26 cellular contexts compared by ENCODE assay signal in the genomic region with DNA sequence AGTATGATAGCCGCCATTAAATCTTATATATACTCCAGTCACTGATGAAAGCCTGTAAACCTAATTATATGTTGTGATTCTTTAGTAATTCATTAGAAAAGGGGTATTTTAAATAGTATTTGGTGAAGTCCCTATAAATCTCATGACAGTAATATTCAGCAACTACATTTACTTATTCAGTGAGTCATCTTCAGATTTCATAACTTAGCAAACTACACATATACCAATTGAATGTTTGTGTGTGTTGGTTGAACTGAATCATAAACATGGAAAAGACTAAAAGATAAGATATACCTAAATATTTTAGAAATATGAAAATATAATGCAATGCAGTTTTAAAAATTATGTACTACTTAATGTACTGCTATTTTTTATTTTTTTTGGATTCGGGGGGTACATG.
A peak's percentile ranks its signal among the peaks of the same experiment; 100 is the strongest.
DNase-seq lines count a peak whose midpoint lies in the region; ATAC-seq, FAIRE-seq and TF ChIP-seq lines count a peak whose summit lies in the region.
"Had no signal": no experiment of that assay in that cellular context is flagged by ENCODE, and none has a peak within 500 bp of the region (broad histone marks: within the 10 kb centered on the region; RNA-seq: fewer than 3 reads in every experiment).

No MANE protein-coding gene starts in this region.

- no peak for TF ChIP-seq CTCF in IMR-90 (conservative IDR thresholded peaks at IDR 0.05; ENCODE audit: low read depth, low read length)
- TF ChIP-seq CTCF in PC-3 (conservative IDR thresholded peaks at IDR 0.05; ENCODE audit: low read depth, low read length): no peak
- TF ChIP-seq CTCF in bronchial epithelial cell (IDR thresholded peaks at IDR 0.05; ENCODE audit: insufficient read depth, low read length, severe bottlenecking): no peak
- TF ChIP-seq CTCF in Calu3 (IDR thresholded peaks at IDR 0.05; ENCODE audit: unreplicated experiment): no peak

- intact Hi-C loops in IMR-90 (cut with micrococcal nuclease): no loop called here
- intact Hi-C loops in PC-3 (cut with micrococcal nuclease): no loop called here
- intact Hi-C loops in Calu3 (cut with micrococcal nuclease; ENCODE audit: unreplicated experiment): no loop called here

- no peak overlapping the region for H3K23ac ChIP-seq in IMR-90 (ENCODE audit: low read depth, low read length)

- H2BK5ac ChIP-seq in IMR-90 (ENCODE audit: low read depth, low read length, poor library complexity, severe bottlenecking): no peak overlapping the region

- BruUV-seq in IMR-90 (replicated peaks; lab: Mats Ljungman, UMichigan): no TSS peak
- BruUV-seq in PC-3 (replicated peaks; lab: Mats Ljungman, UMichigan): no TSS peak
- BruUV-seq in Calu3 (replicated peaks; lab: Mats Ljungman, UMichigan): no TSS peak

- no peaks in the 10 kb centered on the region for H4K20me1 ChIP-seq in IMR-90 (ENCODE audit: insufficient read depth, low read length)
- no peaks in the 10 kb centered on the region for H4K20me1 ChIP-seq in PC-3 (ENCODE audit: low read length)

- in situ Hi-C loops in IMR-90 (cut with MboI; ENCODE audit: low sequenced_read_pairs): no loop called here

- H3K56ac ChIP-seq in IMR-90 (ENCODE audit: extremely low read depth, insufficient read depth, low read length): no peak overlapping the region

- TF ChIP-seq RAD21 in IMR-90 (IDR thresholded peaks at IDR 0.05; ENCODE audit: low read length): no peak

- ATAC-seq in IMR-90 (ENCODE audit: low read depth) (peak; percentile 42; the same call in 1 of the 2 replicates), PC-3 (peak; percentile 62), HG03045 (IDR thresholded peaks at IDR 0.05; ENCODE audit: unreplicated experiment) (no peak), GM18873 (IDR thresholded peaks at IDR 0.05; ENCODE audit: low FRiP score, unreplicated experiment) (no peak)
- ATAC-seq: CD8-positive, alpha-beta T cell; GM23338; Panc1; SK-N-SH treated with all-trans-retinoic acid at 6 μM for 48 hours had no signal

- H3K18ac ChIP-seq in IMR-90 (ENCODE audit: low read depth, low read length): no peak overlapping the region

- no peak overlapping the region for H3K27ac ChIP-seq in IMR-90 (ENCODE audit: insufficient read depth, low read length)
- no peak overlapping the region for H3K27ac ChIP-seq in PC-3 (ENCODE audit: low read length)
- H3K27ac ChIP-seq: C4-2B, SJCRH30 had no signal

- WGBS in IMR-90 (ENCODE audit: extremely low coverage in 2 of 2, insufficient read length in 1 of 2), 2 experiments: no CpG with 5 or more reads among the region's 2 CpGs

- H4K8ac ChIP-seq in IMR-90 (ENCODE audit: low read depth in 2 of 2, low read length in 2 of 2): no peak overlapping the region

- no peaks in the 10 kb centered on the region for H3K4me1 Mint-ChIP-seq in Calu3 (ENCODE audit: low read depth, unreplicated experiment)
- H3K4me1 Mint-ChIP-seq: B cell, GM23338, H9 had no signal

- H3K4me3 Mint-ChIP-seq in Calu3 (ENCODE audit: low read depth, unreplicated experiment): no peak overlapping the region
- H3K4me3 Mint-ChIP-seq: B cell; CD8-positive, alpha-beta T cell; GM23338; H9; HFFc6 had no signal

- no peaks in the 10 kb centered on the region for H3K9me1 ChIP-seq in IMR-90 (ENCODE audit: insufficient read depth, low read length)

- H3K14ac ChIP-seq in IMR-90 (replicated peaks; ENCODE audit: low read depth, low read length): no peak overlapping the region

- H3K9me3 ChIP-seq in IMR-90 (ENCODE audit: control insufficient read depth, insufficient read depth, low read length) (no peaks in the 10 kb centered on the region), PC-3 (ENCODE audit: low read length) (no peaks in the 10 kb centered on the region)
- H3K9me3 ChIP-seq: Caco-2, SJCRH30 had no signal

- H2AFZ ChIP-seq in IMR-90 (replicated peaks; ENCODE audit: low read length, poor library complexity) (no peak overlapping the region), PC-3 (ENCODE audit: low read length) (no peak overlapping the region)
- H2AFZ ChIP-seq: GM23338 had no signal

- H3K4me2 ChIP-seq in IMR-90 (ENCODE audit: low read depth, low read length) (no peak overlapping the region), PC-3 (ENCODE audit: low read length) (no peak overlapping the region)
- H3K4me2 ChIP-seq: GM23338 had no signal

- no peak overlapping the region for H3K4ac ChIP-seq in IMR-90 (ENCODE audit: low read depth, low read length)

- H4K91ac ChIP-seq in IMR-90 (ENCODE audit: insufficient read depth, low read depth, low read length): no peak overlapping the region

- CTCF ChIA-PET in IMR-90 (lab: Yijun Ruan, JAX): no interaction called here
- CTCF ChIA-PET in PC-3 (lab: Charles Lee): no interaction called here
- CTCF ChIA-PET in Calu3 (lab: Charles Lee): no interaction called here

- no peak overlapping the region for H2BK15ac ChIP-seq in IMR-90 (ENCODE audit: low read depth, low read length)

- DNase-seq in IMR-90: peak; percentile 24
- DNase-seq in PC-3: peak; percentile 26
- DNase-seq in bronchial epithelial cell (ENCODE audit: low read depth): peak; percentile 85
- DNase-seq in iris pigment epithelial cell (ENCODE audit: low read depth): peak; percentile 41
- DNase-seq in Calu3: no peak
- no peak for DNase-seq in DMS79 (lab: John Stamatoyannopoulos, UW)
- DNase-seq: Caco-2; CD8-positive, alpha-beta T cell; DMS 273 treated with DMSO at 0.1 percent for 48 hours; DMS79 treated with DMSO at 0.1 percent for 48 hours; H9; HFFc6; NCI-H1417; NCI-H1694; NCI-H2029 treated with DMSO at 0.1 percent for 48 hours; NCI-H2227 treated with DMSO at 0.1 percent for 48 hours; NCI-H510A; NCI-H69; SJCRH30 had no signal

- no peaks in the 10 kb centered on the region for H3K36me3 Mint-ChIP-seq in Calu3 (ENCODE audit: insufficient read depth, unreplicated experiment)
- H3K36me3 Mint-ChIP-seq: CD8-positive, alpha-beta T cell had no signal

- H3K4me3 ChIP-seq in IMR-90 (ENCODE audit: insufficient read depth, low read depth, low read length) (no peak overlapping the region), PC-3 (ENCODE audit: low read length) (no peak overlapping the region), bronchial epithelial cell (ENCODE audit: low read depth, low read length) (no peak overlapping the region)
- H3K4me3 ChIP-seq: GM23338, SJCRH30 had no signal

- H3K9ac ChIP-seq in IMR-90 (ENCODE audit: low read depth, low read length) (no peak overlapping the region), PC-3 (ENCODE audit: low read length) (no peak overlapping the region)

- H3K36me3 ChIP-seq in IMR-90 (ENCODE audit: control insufficient read depth, insufficient read depth, low read length): no peaks in the 10 kb centered on the region
- H3K36me3 ChIP-seq in PC-3 (ENCODE audit: low read depth, low read length): no peaks in the 10 kb centered on the region
- no peaks in the 10 kb centered on the region for H3K36me3 ChIP-seq in bronchial epithelial cell (ENCODE audit: control insufficient read depth, insufficient read depth, low read length)
- H3K36me3 ChIP-seq: SJCRH30 had no signal

- no peak overlapping the region for H2AK5ac ChIP-seq in IMR-90 (ENCODE audit: low read depth, low read length)

- TF ChIP-seq POLR2A in IMR-90 (IDR thresholded peaks at IDR 0.05; ENCODE audit: low read depth, low read length): no peak

- H2BK120ac ChIP-seq in IMR-90 (ENCODE audit: low read depth, low read length): no peak overlapping the region

- no peak overlapping the region for H3K27ac Mint-ChIP-seq in Calu3 (ENCODE audit: unreplicated experiment)
- H3K27ac Mint-ChIP-seq: B cell; CD8-positive, alpha-beta T cell; GM23338; H9; HFFc6 had no signal

- peaks cover 5% of the 10 kb centered on the region for H3K9me3 Mint-ChIP-seq in Calu3 (ENCODE audit: low read depth, unreplicated experiment)
- H3K9me3 Mint-ChIP-seq: GM23338, H9, HFFc6 had no signal

- H3K27me3 Mint-ChIP-seq in Calu3 (ENCODE audit: unreplicated experiment): no peaks in the 10 kb centered on the region
- H3K27me3 Mint-ChIP-seq: B cell had no signal

- H2AK9ac ChIP-seq in IMR-90 (replicated peaks; ENCODE audit: low read depth, low read length, poor library complexity): no peak overlapping the region

- H3K79me1 ChIP-seq in IMR-90 (ENCODE audit: low read depth in 1 of 2, low read length in 2 of 2): no peaks in the 10 kb centered on the region

- no peak for FAIRE-seq in bronchial epithelial cell (lab: Jason Lieb, UNC)

- no peaks in the 10 kb centered on the region for H3K9me2 ChIP-seq in PC-3 (replicated peaks; ENCODE audit: low read length)

- dilution Hi-C loops in IMR-90 (cut with HindIII; ENCODE audit: low sequenced_read_pairs, unreplicated experiment): no loop called here

- no peaks in the 10 kb centered on the region for H3K27me3 ChIP-seq in IMR-90 (ENCODE audit: control insufficient read depth, insufficient read depth, low read length)
- H3K27me3 ChIP-seq in PC-3 (ENCODE audit: low read length): no peaks in the 10 kb centered on the region
- no peaks in the 10 kb centered on the region for H3K27me3 ChIP-seq in bronchial epithelial cell (ENCODE audit: control insufficient read depth, insufficient read depth, low read length)
- H3K27me3 ChIP-seq: SJCRH30 had no signal

- no peak overlapping the region for H2BK20ac ChIP-seq in IMR-90 (ENCODE audit: low read depth, low read length)

- no peaks in the 10 kb centered on the region for H3K79me2 ChIP-seq in PC-3 (ENCODE audit: low read length)

- H3K4me1 ChIP-seq in IMR-90 (ENCODE audit: control insufficient read depth, insufficient read depth, low read length) (no peaks in the 10 kb centered on the region), PC-3 (ENCODE audit: insufficient read depth, low read length) (no peaks in the 10 kb centered on the region)
- H3K4me1 ChIP-seq: Caco-2, SJCRH30 had no signal

- POLR2A ChIA-PET in IMR-90 (lab: Charles Lee; ENCODE audit: unreplicated experiment) (no interaction called here), PC-3 (lab: Charles Lee; ENCODE audit: unreplicated experiment) (no interaction called here)

- no peak overlapping the region for H4K5ac ChIP-seq in IMR-90 (ENCODE audit: low read depth, low read length)

- no peaks in the 10 kb centered on the region for H3F3A ChIP-seq in PC-3 (ENCODE audit: low read length, unreplicated experiment)

TF ChIP-seq in IMR-90, 13 proteins besides CTCF, POLR2A, EP300 and RAD21 (continues in another document):
- TF ChIP-seq RFX5 (IDR thresholded peaks at IDR 0.05; ENCODE audit: low read depth, low read length): no peak
- no peak for TF ChIP-seq FOS (IDR thresholded peaks at IDR 0.05; ENCODE audit: low read depth, low read length)
- TF ChIP-seq MAFK (IDR thresholded peaks at IDR 0.05; ENCODE audit: low read depth, low read length): no peak
- TF ChIP-seq NFE2L2 (IDR thresholded peaks at IDR 0.05; ENCODE audit: low read depth, low read length): no peak
- TF ChIP-seq, protein P1, sequence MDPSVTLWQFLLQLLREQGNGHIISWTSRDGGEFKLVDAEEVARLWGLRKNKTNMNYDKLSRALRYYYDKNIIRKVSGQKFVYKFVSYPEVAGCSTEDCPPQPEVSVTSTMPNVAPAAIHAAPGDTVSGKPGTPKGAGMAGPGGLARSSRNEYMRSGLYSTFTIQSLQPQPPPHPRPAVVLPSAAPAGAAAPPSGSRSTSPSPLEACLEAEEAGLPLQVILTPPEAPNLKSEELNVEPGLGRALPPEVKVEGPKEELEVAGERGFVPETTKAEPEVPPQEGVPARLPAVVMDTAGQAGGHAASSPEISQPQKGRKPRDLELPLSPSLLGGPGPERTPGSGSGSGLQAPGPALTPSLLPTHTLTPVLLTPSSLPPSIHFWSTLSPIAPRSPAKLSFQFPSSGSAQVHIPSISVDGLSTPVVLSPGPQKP (IDR thresholded peaks at IDR 0.05; ENCODE audit: borderline replicate concordance, low read depth, low read length): no peak
- TF ChIP-seq SMC3 (IDR thresholded peaks at IDR 0.05; ENCODE audit: low read depth, low read length): no peak

Comparison
In these comparisons a context has a peak if more than half of its experiments do, and no peak if none do; other contexts are left out.
1. ATAC-seq: peak in IMR-90 (single experiment) and PC-3 (single experiment); none in HG03045 (single experiment) and GM18873 (single experiment).
2. DNase-seq: peak in IMR-90 (single experiment), PC-3 (single experiment), bronchial epithelial cell (single experiment) and iris pigment epithelial cell (single experiment); none in Calu3 (single experiment) and DMS79 (single experiment).